In genomic region chr15:44663410-44664272, GRCh38 we compare ENCODE assay signal across 1 cellular context.
TF ChIP-seq lines count a peak whose summit lies in the region.

Gene SPG11, minus strand, starts transcription at chr15:44663662. Its CDS starts 15 bp downstream, at chr15:44663647.

TF ChIP-seq in HepG2, 621 proteins besides CTCF, POLR2A, EP300 and RAD21 (continued from another document and continues in another):
- peak; percentile 83 for TF ChIP-seq ZNF142 (CRISPR knock-in tag; IDR thresholded peaks at IDR 0.05)
- TF ChIP-seq ZNF572 (CRISPR knock-in tag; IDR thresholded peaks at IDR 0.05): 0 out of 2 replicates have a peak, but pooled peaks have one; percentile 7
- TF ChIP-seq TARDBP (CRISPR knock-in tag; IDR thresholded peaks at IDR 0.05): peak; percentile 70
- TF ChIP-seq FUBP1 (CRISPR knock-in tag; IDR thresholded peaks at IDR 0.05; ENCODE audit: borderline replicate concordance): peak; percentile 33; the same call in 1 of the 2 replicates
- peak; percentile 34; the same call in 1 of the 2 replicates for TF ChIP-seq ZMYM2 (CRISPR knock-in tag; IDR thresholded peaks at IDR 0.05)
- peak; percentile 79 for TF ChIP-seq MXD1 (CRISPR knock-in tag; IDR thresholded peaks at IDR 0.05)
- TF ChIP-seq ZNF12 (CRISPR knock-in tag; IDR thresholded peaks at IDR 0.05): peak; percentile 69; the same call in 1 of the 2 replicates
- TF ChIP-seq YY1 (IDR thresholded peaks at IDR 0.05; ENCODE audit: insufficient read depth, insufficient replicate concordance, low read depth, low read length): peak; percentile 98
- peak; percentile 95; the same call in 1 of the 2 replicates for TF ChIP-seq ZFYVE20 (CRISPR knock-in tag; IDR thresholded peaks at IDR 0.05; ENCODE audit: borderline replicate concordance, low read depth)
- peak; percentile 87; the same call in 1 of the 2 replicates for TF ChIP-seq KLF6 (CRISPR knock-in tag; IDR thresholded peaks at IDR 0.05)
- TF ChIP-seq ZNF101 (CRISPR knock-in tag; IDR thresholded peaks at IDR 0.05; ENCODE audit: borderline replicate concordance, low read depth): peak; percentile 88; the same call in 1 of the 2 replicates
- TF ChIP-seq ADNP (CRISPR knock-in tag; IDR thresholded peaks at IDR 0.05): no peak
- peak; percentile 20 for TF ChIP-seq SKI (IDR thresholded peaks at IDR 0.05; ENCODE audit: partially characterized antibody)
- peak; percentile 97 for TF ChIP-seq POLR2G (IDR thresholded peaks at IDR 0.05; ENCODE audit: low read depth, low read length)
- no peak for TF ChIP-seq TERF1 (CRISPR knock-in tag; IDR thresholded peaks at IDR 0.05)
- TF ChIP-seq NKX3-1 (CRISPR knock-in tag; IDR thresholded peaks at IDR 0.05): peak; percentile 94
- no peak for TF ChIP-seq KDM1A (CRISPR knock-in tag; IDR thresholded peaks at IDR 0.05)
- TF ChIP-seq ZNF501 (CRISPR knock-in tag; IDR thresholded peaks at IDR 0.05): peak; percentile 92
- TF ChIP-seq TCF12 (IDR thresholded peaks at IDR 0.05): no peak
- 0 out of 2 replicates have a peak, but pooled peaks have one; percentile 19 for TF ChIP-seq TCF12 (CRISPR knock-in tag; IDR thresholded peaks at IDR 0.05)
- peak; percentile 92 for TF ChIP-seq SALL1 (CRISPR knock-in tag; IDR thresholded peaks at IDR 0.05)
- TF ChIP-seq NR1H2 (CRISPR knock-in tag; IDR thresholded peaks at IDR 0.05; ENCODE audit: borderline replicate concordance, low read depth): no peak; the same call in 1 of the 2 replicates
- TF ChIP-seq ZNF598 (CRISPR knock-in tag; IDR thresholded peaks at IDR 0.05; ENCODE audit: borderline replicate concordance): peak; percentile 8; the same call in 1 of the 2 replicates
- no peak for TF ChIP-seq GPN1 (CRISPR knock-in tag; IDR thresholded peaks at IDR 0.05; ENCODE audit: borderline replicate concordance)
- TF ChIP-seq ZKSCAN8 (CRISPR knock-in tag; IDR thresholded peaks at IDR 0.05; ENCODE audit: borderline replicate concordance): 0 out of 2 replicates have a peak, but pooled peaks have one; percentile 17
- TF ChIP-seq THAP11 (CRISPR knock-in tag; IDR thresholded peaks at IDR 0.05): peak; percentile 90
- TF ChIP-seq TRIM22 (IDR thresholded peaks at IDR 0.05): no peak
- peak; percentile 88 to 93 for TF ChIP-seq HMGXB4 (CRISPR knock-in tag; IDR thresholded peaks at IDR 0.05; ENCODE audit: borderline replicate concordance in 1 of 2, low read depth in 1 of 2)
- TF ChIP-seq SMAD3 (CRISPR knock-in tag; IDR thresholded peaks at IDR 0.05): 0 out of 2 replicates have a peak, but pooled peaks have one; percentile 20
- no peak for TF ChIP-seq ZNF672 (CRISPR knock-in tag; IDR thresholded peaks at IDR 0.05)
- 0 out of 2 replicates have a peak, but pooled peaks have one; percentile 77 for TF ChIP-seq FOXM1 (CRISPR knock-in tag; IDR thresholded peaks at IDR 0.05)
- TF ChIP-seq ZNF460 (CRISPR knock-in tag; IDR thresholded peaks at IDR 0.05; ENCODE audit: borderline replicate concordance): no peak; the same call in 1 of the 2 replicates
- TF ChIP-seq UBTF (CRISPR knock-in tag; IDR thresholded peaks at IDR 0.05): peak; percentile 92
- peak; percentile 95 for TF ChIP-seq ZNF784 (CRISPR knock-in tag; IDR thresholded peaks at IDR 0.05; ENCODE audit: borderline replicate concordance)
- TF ChIP-seq ZNF446 (CRISPR knock-in tag; IDR thresholded peaks at IDR 0.05): 0 out of 2 replicates have a peak, but pooled peaks have one; percentile 67
- TF ChIP-seq NONO (IDR thresholded peaks at IDR 0.05): no peak
- TF ChIP-seq NONO (CRISPR knock-in tag; conservative IDR thresholded peaks at IDR 0.05): peak; percentile 85
- no peak for TF ChIP-seq ZNF530 (CRISPR knock-in tag; IDR thresholded peaks at IDR 0.05; ENCODE audit: low read depth)
- peak; percentile 87; the same call in 1 of the 2 replicates for TF ChIP-seq MEIS1 (CRISPR knock-in tag; IDR thresholded peaks at IDR 0.05; ENCODE audit: borderline replicate concordance)
- no peak for TF ChIP-seq EZH2 (conservative IDR thresholded peaks at IDR 0.05; ENCODE audit: low read depth, low read length)
- peak; percentile 79 for TF ChIP-seq TEAD3 (CRISPR knock-in tag; optimal IDR thresholded peaks at IDR 0.05; ENCODE audit: borderline replicate concordance)
- TF ChIP-seq CREM (IDR thresholded peaks at IDR 0.05): peak; percentile 53
- no peak for TF ChIP-seq CREM (CRISPR knock-in tag; IDR thresholded peaks at IDR 0.05)
- peak; percentile 84 for TF ChIP-seq PHF5A (CRISPR knock-in tag; IDR thresholded peaks at IDR 0.05; ENCODE audit: low read depth, unreplicated experiment)
- no peak for TF ChIP-seq SETDB1 (CRISPR knock-in tag; IDR thresholded peaks at IDR 0.05; ENCODE audit: borderline replicate concordance)
- TF ChIP-seq ZNF251 (CRISPR knock-in tag; IDR thresholded peaks at IDR 0.05): no peak
- TF ChIP-seq ZSCAN31 (CRISPR knock-in tag; IDR thresholded peaks at IDR 0.05; ENCODE audit: low read depth): peak; percentile 89
- TF ChIP-seq DNMT3B (CRISPR knock-in tag; conservative IDR thresholded peaks at IDR 0.05): peak; percentile 19; the same call in 1 of the 2 replicates
